In genomic region chr19:14116525-14116917, GRCh38 we compare ENCODE assay signal across 1 cellular context.
TF ChIP-seq lines count a peak whose summit lies in the region.

No MANE protein-coding gene starts in this region.

TF ChIP-seq in HepG2, 621 proteins besides CTCF, POLR2A, EP300 and RAD21:
- TF ChIP-seq MAX (IDR thresholded peaks at IDR 0.05) (0 out of 2 replicates have a peak, but pooled peaks have one; percentile 3), CEBPB (IDR thresholded peaks at IDR 0.05; ENCODE audit: borderline replicate concordance, low read depth, low read length) (no peak)
